Comparison of ENCODE assay signal across 10 cellular contexts in the genomic region with DNA sequence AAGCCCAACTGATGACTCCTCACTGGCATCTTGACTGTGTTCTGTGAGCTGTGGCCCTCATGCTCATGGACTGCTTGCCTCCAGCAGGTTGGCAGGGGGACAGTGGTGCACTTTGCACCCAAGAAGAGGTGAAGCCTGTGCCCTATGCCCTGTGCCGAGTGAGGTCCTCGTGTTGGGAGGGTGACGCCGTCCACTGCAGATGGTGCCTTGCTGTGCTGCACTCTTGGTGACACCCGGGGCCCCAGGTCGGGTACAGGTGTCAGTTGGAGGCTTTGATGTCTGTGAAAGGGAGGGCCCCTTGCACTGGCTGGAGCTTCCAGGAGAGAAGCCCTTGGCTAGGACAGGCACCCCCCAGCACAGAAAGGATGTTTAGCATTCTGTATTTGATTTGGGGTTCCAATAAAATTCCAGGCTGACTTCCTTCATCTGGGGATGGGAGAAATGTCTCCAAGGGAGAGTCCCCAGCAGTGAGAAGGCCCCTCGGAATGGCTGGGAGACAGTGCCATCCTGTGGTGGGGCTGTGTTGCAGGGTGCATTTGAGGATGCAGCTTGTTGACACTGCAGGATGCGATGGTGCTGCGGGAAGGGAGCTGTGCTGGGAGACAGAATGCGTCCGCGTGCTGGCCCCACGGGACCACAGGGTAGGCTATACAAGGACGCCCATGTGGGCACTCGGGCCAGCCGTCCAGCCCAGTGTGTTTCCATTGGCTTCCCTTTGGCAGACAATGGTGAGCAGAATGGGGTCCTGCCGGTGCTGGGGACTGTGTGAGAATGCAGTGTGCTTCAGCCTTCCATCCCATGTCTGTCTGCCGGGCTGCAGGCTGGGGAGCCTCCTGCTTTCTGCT. TPM values are rescaled to one million over a fixed set of nuclear protein-coding genes. Genes with fewer than 3 reads are reported as not detected.
DNase-seq lines count a peak whose midpoint lies in the region; ATAC-seq and TF ChIP-seq lines count a peak whose summit lies in the region.
"Had no signal": no experiment of that assay in that cellular context is flagged by ENCODE, and none has a peak within 500 bp of the region (broad histone marks: within the 10 kb centered on the region; RNA-seq: fewer than 3 reads in every experiment).

No MANE protein-coding gene starts in this region.

- intact Hi-C loops in adrenal gland (cut with DNase I): no loop called here

- peak; percentile 35 for TF ChIP-seq CTCF in 22Rv1 (IDR thresholded peaks at IDR 0.05)
- TF ChIP-seq CTCF in GM12874 (IDR thresholded peaks at IDR 0.05; ENCODE audit: insufficient read depth, low read depth, low read length): peak; percentile 51
- peak; percentile 43 for TF ChIP-seq CTCF in RWPE2 (IDR thresholded peaks at IDR 0.05; ENCODE audit: poor library complexity, severe bottlenecking)
- peak; percentile 29 to 65 (median 51) for TF ChIP-seq CTCF in adrenal gland (IDR thresholded peaks at IDR 0.05)
- TF ChIP-seq CTCF in lung (IDR thresholded peaks at IDR 0.05; ENCODE audit: control extremely low read depth, extremely low read depth): peak; percentile 2

- no peak overlapping the region for H3K4me3 ChIP-seq in RWPE2 (ENCODE audit: severe bottlenecking)
- no peak overlapping the region for H3K4me3 ChIP-seq in adrenal gland
- no peak overlapping the region for H3K4me3 ChIP-seq in lung
- H3K4me3 ChIP-seq: thyroid gland had no signal

- TF ChIP-seq POLR2A in adrenal gland (IDR thresholded peaks at IDR 0.05): no peak

- peaks cover 29% of the 10 kb centered on the region for H3K36me3 ChIP-seq in RWPE2 (ENCODE audit: low read depth)
- peaks cover 0 to 16% of the 10 kb centered on the region in 2 donors for H3K36me3 ChIP-seq in adrenal gland (replicated peaks in 1 of 2)
- peaks cover 0 to 26% of the 10 kb centered on the region in 2 donors for H3K36me3 ChIP-seq in lung (ENCODE audit: control insufficient read depth in 2 of 2, insufficient read depth in 2 of 2, low read length in 2 of 2)

- H3K9me3 ChIP-seq in RWPE2 (ENCODE audit: severe bottlenecking): peaks cover 2% of the 10 kb centered on the region
- H3K9me3 ChIP-seq in adrenal gland (replicated peaks in 1 of 3): no peaks in the 10 kb centered on the region
- no peaks in the 10 kb centered on the region for H3K9me3 ChIP-seq in lung (ENCODE audit: control insufficient read depth in 2 of 2, insufficient read depth in 1 of 2, low read length in 1 of 2)
- H3K9me3 ChIP-seq: thyroid gland had no signal

- ATAC-seq in RWPE2 (ENCODE audit: low read depth) (peak; percentile 29), lung (ENCODE audit: insufficient read depth, low FRiP score) (no peak), HG02798 (IDR thresholded peaks at IDR 0.05; ENCODE audit: poor library complexity, unreplicated experiment) (no peak), HG02840 (IDR thresholded peaks at IDR 0.05; ENCODE audit: low FRiP score, unreplicated experiment) (no peak)

- H3K27me3 ChIP-seq in RWPE2 (ENCODE audit: insufficient read depth, poor library complexity, severe bottlenecking) (no peaks in the 10 kb centered on the region), adrenal gland (no peaks in the 10 kb centered on the region), lung (ENCODE audit: control insufficient read depth, insufficient read depth) (no peaks in the 10 kb centered on the region)
- H3K27me3 ChIP-seq: thyroid gland had no signal

- DNase-seq in RWPE2 (ENCODE audit: low spot score) (no peak), adrenal gland (peak in 6 of 7 donors; percentile 58 to 80 (median 70)), lung (ENCODE audit: low spot score) (no peak), NCI-H187 (lab: John Stamatoyannopoulos, UW) (no peak)

- H3K27ac ChIP-seq in 22Rv1: peak overlapping the region; percentile 74
- H3K27ac ChIP-seq in RWPE2 (ENCODE audit: poor library complexity, severe bottlenecking): no peak overlapping the region
- peak overlapping the region in 1 of 5 donors; percentile 16 for H3K27ac ChIP-seq in adrenal gland
- peak overlapping the region; percentile 9 to 23 for H3K27ac ChIP-seq in lung (ENCODE audit: low read depth in 1 of 2, low read length in 1 of 2)
- H3K27ac ChIP-seq: epithelial cell of prostate, thyroid gland had no signal

- 31 to 54% (median 42%) methylated on average over 17 to 18 of the region's 18 CpGs for whole genome bisulfite sequencing in adrenal gland, 4 donors
- WGBS in lung, 2 donors: 47 to 52% methylated on average over 18 of the region's 18 CpGs

- H3K4me1 ChIP-seq in RWPE2 (ENCODE audit: insufficient read depth, poor library complexity, severe bottlenecking) (no peaks in the 10 kb centered on the region), adrenal gland (replicated peaks in 1 of 2) (peaks cover 22 to 27% of the 10 kb centered on the region in 2 donors), lung (ENCODE audit: control insufficient read depth in 2 of 2, insufficient read depth in 2 of 2, low read length in 2 of 2) (peaks cover 5 to 15% of the 10 kb centered on the region in 2 donors)

RNA-seq across cellular contexts. Expression of a gene that starts 2.5 kb away (rescaled TPM):
- total RNA-seq in adrenal gland (10 to 100 TPM; 20.0 to 65.6 (median 36.1) TPM), lung (10 to 100 TPM; 29.1 to 75.1 TPM)
- polyA plus RNA-seq in adrenal gland (100 to 1,000 TPM in 1 of 3 donors, 10 to 100 TPM in 2; 15.5 to 109 (median 59.3) TPM), lung (10 to 100 TPM; 28.4 to 41.9 TPM)

RNA-seq across cellular contexts. Expression of a gene that starts 12.1 kb away (rescaled TPM):
- total RNA-seq in adrenal gland (10 to 100 TPM; 43.5 to 90.3 (median 66.8) TPM), lung (10 to 100 TPM; 37.5 to 62.4 TPM)
- polyA plus RNA-seq in adrenal gland (100 to 1,000 TPM in 2 of 3 donors, 10 to 100 TPM in 1; 22.4 to 283 (median 168) TPM), lung (10 to 100 TPM; 48.3 to 71.1 TPM)

RNA-seq across cellular contexts. Expression of a gene that starts 13.2 kb away (rescaled TPM):
- total RNA-seq in adrenal gland (100 to 1,000 TPM in 5 of 8 donors, 10 to 100 TPM in 3; 71.4 to 346 (median 130) TPM), lung (10 to 100 TPM; 81.5 to 84.8 TPM)
- polyA plus RNA-seq in adrenal gland (100 to 1,000 TPM in 1 of 3 donors, 10 to 100 TPM in 2; 63.3 to 128 (median 70.1) TPM), lung (100 to 1,000 TPM in 1 of 2 donors, 10 to 100 TPM in 1; 72.9 to 119 TPM)

RNA-seq across cellular contexts. Expression of a gene that starts 21.7 kb away (rescaled TPM):
- total RNA-seq in adrenal gland (1 to 10 TPM in 2 of 8 donors, under 1 TPM in 5, not detected in 1; 0.30 to 1.6 (median 0.54) TPM), lung (1 to 10 TPM; 1.6 to 4.0 TPM)
- polyA plus RNA-seq in adrenal gland (10 to 100 TPM in 1 of 3 donors, 1 to 10 TPM in 1, not detected in 1; 2.9 to 19.0 TPM), lung (1 to 10 TPM in 1 of 2 donors, under 1 TPM in 1; 0.63 to 1.1 TPM)

RNA-seq across cellular contexts. Expression of a gene that starts 49.1 kb away (rescaled TPM):
- total RNA-seq in adrenal gland (10 to 100 TPM in 7 of 8 donors, 1 to 10 TPM in 1; 7.2 to 32.2 (median 20.0) TPM), lung (10 to 100 TPM; 34.7 to 38.4 TPM)
- polyA plus RNA-seq in adrenal gland (10 to 100 TPM; 16.3 to 31.0 (median 25.9) TPM), lung (10 to 100 TPM; 13.2 to 17.6 TPM)

Comparison
In these comparisons a context has a peak if more than half of its experiments do, and no peak if none do; other contexts are left out.
1. DNase-seq: peak in adrenal gland (6 of 7); none in RWPE2 (single experiment), lung (single experiment) and NCI-H187 (0 of 2).
2. Peak in every context shown above with its lines, with median percentiles within 50 percentile points of each other: CTCF ChIP-seq.